ENCODE assay signal across 23 cellular contexts in the genomic region with DNA sequence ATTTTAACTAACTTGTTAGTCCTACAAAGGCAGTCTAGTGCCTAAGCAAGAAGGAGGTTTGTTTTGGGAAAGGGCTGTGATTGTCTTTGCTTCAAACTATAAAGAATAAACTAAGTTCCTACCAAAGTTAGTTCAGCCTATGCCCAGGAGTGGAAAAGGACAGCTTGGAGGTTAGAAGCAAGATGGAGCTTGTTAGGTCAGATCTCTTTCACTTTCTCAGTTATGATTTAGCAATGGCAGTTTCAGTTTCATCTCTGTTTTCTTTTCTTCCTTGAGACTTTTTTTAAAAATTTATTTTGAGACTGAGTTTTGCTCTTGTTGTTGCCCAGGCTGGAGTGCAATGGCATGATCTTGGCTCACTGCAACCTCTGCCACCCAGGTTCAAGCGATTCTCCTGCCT.
DNase-seq lines count a peak whose midpoint lies in the region; ATAC-seq and FAIRE-seq lines count a peak whose summit lies in the region.
"Had no signal": no experiment of that assay in that cellular context is flagged by ENCODE, and none has a peak within 500 bp of the region (broad histone marks: within the 10 kb centered on the region; RNA-seq: fewer than 3 reads in every experiment).

No MANE protein-coding gene starts in this region.

- ATAC-seq in GM19351 (IDR thresholded peaks at IDR 0.05; ENCODE audit: unreplicated experiment) (peak; percentile 71), HG02852 (IDR thresholded peaks at IDR 0.05; ENCODE audit: unreplicated experiment) (peak; percentile 50), GM19467 (IDR thresholded peaks at IDR 0.05; ENCODE audit: unreplicated experiment) (no peak)
- ATAC-seq: GM23338, T-helper 17 cell had no signal

- FAIRE-seq in GM18507 (lab: Jason Lieb, UNC): peak; percentile 44
- FAIRE-seq: A204.1 had no signal

- no peak for DNase-seq in GM18507 (ENCODE audit: extremely low spot score, insufficient read length, low read depth)
- peak; percentile 12 for DNase-seq in OCI-M1 (lab: John Stamatoyannopoulos, UW)
- DNase-seq in NCI-H1417 (lab: John Stamatoyannopoulos, UW): no peak
- no peak for DNase-seq in T1000 (lab: John Stamatoyannopoulos, UW)
- DNase-seq in Kasumi-1 (lab: John Stamatoyannopoulos, UW): no peak
- DNase-seq: Caco-2; CD4-positive, alpha-beta T cell; DMS153; GDM1; HCEC 1CT; NCI-H1105; NCI-H1694 treated with DMSO at 0.1 percent for 48 hours; NCI-H2107; NCI-H2227 treated with DMSO at 0.1 percent for 48 hours; NCI-H510A treated with DMSO at 0.1 percent for 48 hours; NCI-H82; PC-9; T-helper 17 cell had no signal
